Comparison of ENCODE assay signal across 8 cellular contexts in genomic region chr2:189440644-189440946, GRCh38. TPM values are rescaled to one million over a fixed set of nuclear protein-coding genes. Genes with fewer than 3 reads are reported as not detected.
DNase-seq lines count a peak whose midpoint lies in the region; ATAC-seq, FAIRE-seq and TF ChIP-seq lines count a peak whose summit lies in the region.

No MANE protein-coding gene starts in this region.

- peak; percentile 32 for DNase-seq in glutamatergic neuron
- DNase-seq in sigmoid colon, result no peak
- no peak for DNase-seq in RCC 7860 (ENCODE audit: low spot score)
- no peak for DNase-seq in NCI-H128 (lab: John Stamatoyannopoulos, UW; ENCODE audit: unreplicated experiment)
- no peak for DNase-seq in T1000 (lab: John Stamatoyannopoulos, UW)

- peak overlapping the region; percentile 99 for H3K4me3 Mint-ChIP-seq in glutamatergic neuron (ENCODE audit: unreplicated experiment)

- TF ChIP-seq CTCF in glutamatergic neuron (IDR thresholded peaks at IDR 0.05; ENCODE audit: partially characterized antibody, unreplicated experiment), result no peak
- no peak for TF ChIP-seq CTCF in sigmoid colon (IDR thresholded peaks at IDR 0.05)

- no peak for TF ChIP-seq EP300 in sigmoid colon (IDR thresholded peaks at IDR 0.05)

- H3K4me1 ChIP-seq in sigmoid colon, result peaks cover 0 to 30% (median 19%) of the 10 kb centered on the region in 4 donors

- no peaks in the 10 kb centered on the region for H3K27me3 ChIP-seq in sigmoid colon

- H3K36me3 Mint-ChIP-seq in glutamatergic neuron (ENCODE audit: unreplicated experiment), result no peaks in the 10 kb centered on the region

- peak overlapping the region; percentile 99 for H3K27ac Mint-ChIP-seq in glutamatergic neuron (ENCODE audit: unreplicated experiment)

- no peaks in the 10 kb centered on the region for H3K9me3 ChIP-seq in sigmoid colon

- H3K9me3 Mint-ChIP-seq in glutamatergic neuron (ENCODE audit: unreplicated experiment), result peaks cover 6% of the 10 kb centered on the region

- no peak for FAIRE-seq in RCC 7860 (lab: Jason Lieb, UNC)

- intact Hi-C loops in sigmoid colon (cut with DNase I), result loop anchor here (5.0 kb wide), 2 partner anchors 142 to 192 kb away; partner anchors contain the start of gene SLC40A1

- 0% methylated on average over 8 of the region's 8 CpGs for WGBS in sigmoid colon, 2 donors

- no peaks in the 10 kb centered on the region for H3K4me1 Mint-ChIP-seq in glutamatergic neuron (ENCODE audit: low read depth, unreplicated experiment)

- TF ChIP-seq POLR2A in sigmoid colon (IDR thresholded peaks at IDR 0.05), result no peak

- H3K36me3 ChIP-seq in sigmoid colon, result no peaks in the 10 kb centered on the region

- ATAC-seq in GM18519 (IDR thresholded peaks at IDR 0.05; ENCODE audit: low FRiP score, unreplicated experiment), result peak; percentile 16
- ATAC-seq in HG02763 (IDR thresholded peaks at IDR 0.05; ENCODE audit: unreplicated experiment), result peak; percentile 23
- ATAC-seq in SK-N-SH treated with all-trans-retinoic acid at 6 μM for 48 hours, result peak; percentile 64

- peak overlapping the region; percentile 59 to 73 (median 72) for H3K4me3 ChIP-seq in sigmoid colon

- peak overlapping the region; percentile 90 to 95 (median 92) for H3K27ac ChIP-seq in sigmoid colon

- H3K27me3 Mint-ChIP-seq in glutamatergic neuron (ENCODE audit: unreplicated experiment), result no peaks in the 10 kb centered on the region

TF ChIP-seq in SK-N-SH treated with all-trans-retinoic acid at 6 μM for 48 hours, 23 proteins besides CTCF, POLR2A, EP300 and RAD21:
- TF ChIP-seq CSRNP3 (CRISPR knock-in tag; IDR thresholded peaks at IDR 0.05) (no peak), GLIS3 (CRISPR knock-in tag; IDR thresholded peaks at IDR 0.05) (no peak), SNAI2 (CRISPR knock-in tag; IDR thresholded peaks at IDR 0.05) (no peak), ZNF565 (CRISPR knock-in tag; conservative IDR thresholded peaks at IDR 0.05; ENCODE audit: low read depth) (no peak), PPARA (CRISPR knock-in tag; IDR thresholded peaks at IDR 0.05; ENCODE audit: borderline replicate concordance) (no peak), CSDC2 (CRISPR knock-in tag; IDR thresholded peaks at IDR 0.05) (no peak), ZFP30 (CRISPR knock-in tag; IDR thresholded peaks at IDR 0.05) (no peak), PATZ1 (CRISPR knock-in tag; IDR thresholded peaks at IDR 0.05; ENCODE audit: borderline replicate concordance) (no peak), ZC3H10 (CRISPR knock-in tag; IDR thresholded peaks at IDR 0.05) (no peak), ZNF8 (CRISPR knock-in tag; IDR thresholded peaks at IDR 0.05) (no peak), RARB (CRISPR knock-in tag; IDR thresholded peaks at IDR 0.05) (no peak), ESRRG (CRISPR knock-in tag; IDR thresholded peaks at IDR 0.05) (no peak), TSHZ2 (CRISPR knock-in tag; IDR thresholded peaks at IDR 0.05) (no peak), CREB5 (CRISPR knock-in tag; IDR thresholded peaks at IDR 0.05; ENCODE audit: low read depth) (no peak), ISL1 (CRISPR knock-in tag; IDR thresholded peaks at IDR 0.05) (no peak), ARNTL (CRISPR knock-in tag; IDR thresholded peaks at IDR 0.05; ENCODE audit: borderline replicate concordance, low read depth) (no peak), TOX (CRISPR knock-in tag; IDR thresholded peaks at IDR 0.05; ENCODE audit: borderline replicate concordance) (no peak), TCF4 (CRISPR knock-in tag; IDR thresholded peaks at IDR 0.05; ENCODE audit: borderline replicate concordance) (no peak), ZFP3 (CRISPR knock-in tag; IDR thresholded peaks at IDR 0.05) (no peak)
TF ChIP-seq in SK-N-SH treated with all-trans-retinoic acid at 6 μM for 48 hours: peak in this region for 0.

RNA-seq across cellular contexts. Expression of gene WDR75, which starts 0.7 kb away (rescaled TPM):
- total RNA-seq in glutamatergic neuron (ENCODE audit: unreplicated experiment) (41.4 TPM), sigmoid colon (10 to 100 TPM; 25.8 to 43.5 (median 32.4) TPM)
- polyA plus RNA-seq in sigmoid colon, result 10 to 100 TPM in 1 of 3 donors, 1 to 10 TPM in 2; 7.6 to 18.4 (median 9.6) TPM
